In the genomic region with DNA sequence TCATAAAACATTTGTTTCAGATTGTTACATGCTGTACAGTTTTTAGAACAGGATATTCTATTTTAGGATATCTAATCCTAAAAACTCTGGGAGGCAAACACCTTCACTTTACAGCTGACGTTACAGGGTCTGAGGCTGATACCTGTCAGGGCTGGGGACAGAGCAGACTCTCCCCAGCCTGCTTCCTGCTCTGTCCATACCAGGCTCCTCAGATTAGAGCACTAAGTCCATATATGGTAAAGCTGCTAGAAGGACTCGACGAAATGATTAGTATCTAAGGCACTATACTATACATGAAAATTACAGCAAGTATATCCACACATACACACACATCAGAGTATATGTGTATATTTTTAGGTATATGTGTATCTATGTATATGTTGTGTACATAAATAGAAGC, we compare ENCODE assay signal across 1 cellular context.
TF ChIP-seq lines count a peak whose summit lies in the region.

No MANE protein-coding gene starts in this region.

TF ChIP-seq in HepG2, 621 proteins besides CTCF, POLR2A, EP300 and RAD21 (continued from another document):
- TF ChIP-seq ZNF234 (CRISPR knock-in tag; conservative IDR thresholded peaks at IDR 0.05): no peak
- no peak for TF ChIP-seq ETS1 (CRISPR knock-in tag; IDR thresholded peaks at IDR 0.05)
- TF ChIP-seq CBX1 (IDR thresholded peaks at IDR 0.05; ENCODE audit: low read depth): no peak
- no peak for TF ChIP-seq ZNF775 (CRISPR knock-in tag; IDR thresholded peaks at IDR 0.05; ENCODE audit: borderline replicate concordance)
- TF ChIP-seq, protein P1, sequence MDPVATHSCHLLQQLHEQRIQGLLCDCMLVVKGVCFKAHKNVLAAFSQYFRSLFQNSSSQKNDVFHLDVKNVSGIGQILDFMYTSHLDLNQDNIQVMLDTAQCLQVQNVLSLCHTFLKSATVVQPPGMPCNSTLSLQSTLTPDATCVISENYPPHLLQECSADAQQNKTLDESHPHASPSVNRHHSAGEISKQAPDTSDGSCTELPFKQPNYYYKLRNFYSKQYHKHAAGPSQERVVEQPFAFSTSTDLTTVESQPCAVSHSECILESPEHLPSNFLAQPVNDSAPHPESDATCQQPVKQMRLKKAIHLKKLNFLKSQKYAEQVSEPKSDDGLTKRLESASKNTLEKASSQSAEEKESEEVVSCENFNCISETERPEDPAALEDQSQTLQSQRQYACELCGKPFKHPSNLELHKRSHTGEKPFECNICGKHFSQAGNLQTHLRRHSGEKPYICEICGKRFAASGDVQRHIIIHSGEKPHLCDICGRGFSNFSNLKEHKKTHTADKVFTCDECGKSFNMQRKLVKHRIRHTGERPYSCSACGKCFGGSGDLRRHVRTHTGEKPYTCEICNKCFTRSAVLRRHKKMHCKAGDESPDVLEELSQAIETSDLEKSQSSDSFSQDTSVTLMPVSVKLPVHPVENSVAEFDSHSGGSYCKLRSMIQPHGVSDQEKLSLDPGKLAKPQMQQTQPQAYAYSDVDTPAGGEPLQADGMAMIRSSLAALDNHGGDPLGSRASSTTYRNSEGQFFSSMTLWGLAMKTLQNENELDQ (CRISPR knock-in tag; IDR thresholded peaks at IDR 0.05; ENCODE audit: borderline replicate concordance): no peak
- TF ChIP-seq ZUFSP (CRISPR knock-in tag; IDR thresholded peaks at IDR 0.05; ENCODE audit: borderline replicate concordance): no peak
- TF ChIP-seq, protein P2, sequence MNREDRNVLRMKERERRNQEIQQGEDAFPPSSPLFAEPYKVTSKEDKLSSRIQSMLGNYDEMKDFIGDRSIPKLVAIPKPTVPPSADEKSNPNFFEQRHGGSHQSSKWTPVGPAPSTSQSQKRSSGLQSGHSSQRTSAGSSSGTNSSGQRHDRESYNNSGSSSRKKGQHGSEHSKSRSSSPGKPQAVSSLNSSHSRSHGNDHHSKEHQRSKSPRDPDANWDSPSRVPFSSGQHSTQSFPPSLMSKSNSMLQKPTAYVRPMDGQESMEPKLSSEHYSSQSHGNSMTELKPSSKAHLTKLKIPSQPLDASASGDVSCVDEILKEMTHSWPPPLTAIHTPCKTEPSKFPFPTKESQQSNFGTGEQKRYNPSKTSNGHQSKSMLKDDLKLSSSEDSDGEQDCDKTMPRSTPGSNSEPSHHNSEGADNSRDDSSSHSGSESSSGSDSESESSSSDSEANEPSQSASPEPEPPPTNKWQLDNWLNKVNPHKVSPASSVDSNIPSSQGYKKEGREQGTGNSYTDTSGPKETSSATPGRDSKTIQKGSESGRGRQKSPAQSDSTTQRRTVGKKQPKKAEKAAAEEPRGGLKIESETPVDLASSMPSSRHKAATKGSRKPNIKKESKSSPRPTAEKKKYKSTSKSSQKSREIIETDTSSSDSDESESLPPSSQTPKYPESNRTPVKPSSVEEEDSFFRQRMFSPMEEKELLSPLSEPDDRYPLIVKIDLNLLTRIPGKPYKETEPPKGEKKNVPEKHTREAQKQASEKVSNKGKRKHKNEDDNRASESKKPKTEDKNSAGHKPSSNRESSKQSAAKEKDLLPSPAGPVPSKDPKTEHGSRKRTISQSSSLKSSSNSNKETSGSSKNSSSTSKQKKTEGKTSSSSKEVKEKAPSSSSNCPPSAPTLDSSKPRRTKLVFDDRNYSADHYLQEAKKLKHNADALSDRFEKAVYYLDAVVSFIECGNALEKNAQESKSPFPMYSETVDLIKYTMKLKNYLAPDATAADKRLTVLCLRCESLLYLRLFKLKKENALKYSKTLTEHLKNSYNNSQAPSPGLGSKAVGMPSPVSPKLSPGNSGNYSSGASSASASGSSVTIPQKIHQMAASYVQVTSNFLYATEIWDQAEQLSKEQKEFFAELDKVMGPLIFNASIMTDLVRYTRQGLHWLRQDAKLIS (CRISPR knock-in tag; IDR thresholded peaks at IDR 0.05): no peak
- no peak for TF ChIP-seq ZNF629 (CRISPR knock-in tag; conservative IDR thresholded peaks at IDR 0.05)
